Comparison of ENCODE assay signal across 1 cellular context in genomic region chr16:67942200-67942509, GRCh38.
TF ChIP-seq lines count a peak whose summit lies in the region.

No MANE protein-coding gene starts in this region.

TF ChIP-seq in HepG2, 621 proteins besides CTCF, POLR2A, EP300 and RAD21 (continues in another document):
- TF ChIP-seq ZNF296 (CRISPR knock-in tag; conservative IDR thresholded peaks at IDR 0.05): no peak
- TF ChIP-seq ZNF891 (CRISPR knock-in tag; IDR thresholded peaks at IDR 0.05): 0 out of 2 replicates have a peak, but pooled peaks have one; percentile 37
- no peak for TF ChIP-seq SATB2 (CRISPR knock-in tag; IDR thresholded peaks at IDR 0.05)
- TF ChIP-seq SIN3B (IDR thresholded peaks at IDR 0.05; ENCODE audit: low read length): no peak
- no peak for TF ChIP-seq AHDC1 (CRISPR knock-in tag; IDR thresholded peaks at IDR 0.05; ENCODE audit: borderline replicate concordance)
- no peak for TF ChIP-seq NAIF1 (CRISPR knock-in tag; IDR thresholded peaks at IDR 0.05; ENCODE audit: borderline replicate concordance)
- peak; percentile 17; the same call in 1 of the 2 replicates for TF ChIP-seq ZNF788 (CRISPR knock-in tag; IDR thresholded peaks at IDR 0.05; ENCODE audit: borderline replicate concordance)
- TF ChIP-seq RBFOX2 (IDR thresholded peaks at IDR 0.05; ENCODE audit: low read depth, low read length): no peak
- 0 out of 2 replicates have a peak, but pooled peaks have one; percentile 10 for TF ChIP-seq KDM5B (CRISPR knock-in tag; IDR thresholded peaks at IDR 0.05; ENCODE audit: borderline replicate concordance)
- TF ChIP-seq ZNF12 (CRISPR knock-in tag; IDR thresholded peaks at IDR 0.05): no peak
- TF ChIP-seq SUZ12 (IDR thresholded peaks at IDR 0.05; ENCODE audit: low read depth, low read length): no peak
- no peak for TF ChIP-seq ZZZ3 (CRISPR knock-in tag; IDR thresholded peaks at IDR 0.05; ENCODE audit: borderline replicate concordance)
- TF ChIP-seq ZBTB33 (CRISPR knock-in tag; IDR thresholded peaks at IDR 0.05): no peak
- TF ChIP-seq RXRA (CRISPR knock-in tag; IDR thresholded peaks at IDR 0.05): 0 out of 2 replicates have a peak, but pooled peaks have one; percentile 48
- no peak for TF ChIP-seq IKZF4 (CRISPR knock-in tag; IDR thresholded peaks at IDR 0.05; ENCODE audit: borderline replicate concordance, low read depth, not compliant biosample characterization)
- TF ChIP-seq PTBP1 (IDR thresholded peaks at IDR 0.05; ENCODE audit: low read depth, low read length, poor library complexity, severe bottlenecking): peak; percentile 15
- TF ChIP-seq ATM (IDR thresholded peaks at IDR 0.05; ENCODE audit: borderline replicate concordance): no peak
- 0 out of 2 replicates have a peak, but pooled peaks have one; percentile 66 for TF ChIP-seq SRY (CRISPR knock-in tag; IDR thresholded peaks at IDR 0.05)
- TF ChIP-seq SAFB2 (CRISPR knock-in tag; IDR thresholded peaks at IDR 0.05; ENCODE audit: borderline replicate concordance, low read depth): no peak
- peak; percentile 21; the same call in 1 of the 2 replicates for TF ChIP-seq SMC3 (IDR thresholded peaks at IDR 0.05; ENCODE audit: low read length)
- TF ChIP-seq HCFC1 (IDR thresholded peaks at IDR 0.05; ENCODE audit: low read depth, low read length): no peak
- TF ChIP-seq GLI4 (CRISPR knock-in tag; IDR thresholded peaks at IDR 0.05; ENCODE audit: borderline replicate concordance): no peak
- TF ChIP-seq ZNF224 (CRISPR knock-in tag; IDR thresholded peaks at IDR 0.05): peak; percentile 16; the same call in 1 of the 2 replicates
- no peak for TF ChIP-seq ZNF34 (CRISPR knock-in tag; IDR thresholded peaks at IDR 0.05; ENCODE audit: borderline replicate concordance)
- TF ChIP-seq KLF16 (CRISPR knock-in tag; IDR thresholded peaks at IDR 0.05): no peak
- peak; percentile 30; the same call in 1 of the 2 replicates for TF ChIP-seq ZNF317 (CRISPR knock-in tag; IDR thresholded peaks at IDR 0.05)
- no peak for TF ChIP-seq BCLAF1 (IDR thresholded peaks at IDR 0.05)
- TF ChIP-seq ZBTB14 (CRISPR knock-in tag; IDR thresholded peaks at IDR 0.05): 0 out of 2 replicates have a peak, but pooled peaks have one; percentile 0
- TF ChIP-seq KLF9 (CRISPR knock-in tag; IDR thresholded peaks at IDR 0.05; ENCODE audit: low read depth): no peak
- peak; percentile 41; the same call in 1 of the 2 replicates for TF ChIP-seq GATAD2A (CRISPR knock-in tag; IDR thresholded peaks at IDR 0.05)
- no peak for TF ChIP-seq ZNF30 (CRISPR knock-in tag; IDR thresholded peaks at IDR 0.05)
- TF ChIP-seq ZNF503 (CRISPR knock-in tag; IDR thresholded peaks at IDR 0.05): no peak
- no peak for TF ChIP-seq RBAK (CRISPR knock-in tag; IDR thresholded peaks at IDR 0.05)
- TF ChIP-seq TBL1XR1 (IDR thresholded peaks at IDR 0.05; ENCODE audit: borderline replicate concordance, low read length, partially characterized antibody): no peak
- no peak for TF ChIP-seq DMTF1 (CRISPR knock-in tag; IDR thresholded peaks at IDR 0.05)
- no peak for TF ChIP-seq RERE (CRISPR knock-in tag; IDR thresholded peaks at IDR 0.05; ENCODE audit: low read depth)
- 0 out of 2 replicates have a peak, but pooled peaks have one; percentile 16 for TF ChIP-seq KDM4B (CRISPR knock-in tag; IDR thresholded peaks at IDR 0.05)
- no peak for TF ChIP-seq KDM3A (CRISPR knock-in tag; IDR thresholded peaks at IDR 0.05; ENCODE audit: low read depth)
